Comparison of ENCODE assay signal across 26 cellular contexts in the genomic region with DNA sequence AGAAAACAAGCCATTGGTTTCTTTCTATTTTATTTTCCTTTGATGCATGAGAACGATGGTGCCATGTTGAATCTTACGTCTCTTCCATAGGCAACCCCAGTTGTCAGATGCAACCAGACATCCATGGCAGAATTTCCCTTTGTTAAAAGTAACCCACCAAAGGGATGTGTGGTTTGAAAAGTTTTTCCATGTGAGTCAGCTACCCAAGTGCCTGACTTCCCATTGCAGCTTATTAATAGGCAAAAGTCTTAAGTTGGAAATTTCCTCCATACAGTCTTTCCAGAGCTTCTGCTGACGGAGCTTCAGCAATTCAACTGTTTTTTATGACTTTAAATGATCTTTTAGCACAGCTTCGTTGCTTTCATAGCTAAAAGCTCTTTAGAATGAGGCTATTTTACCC.
A peak's percentile ranks its signal among the peaks of the same experiment; 100 is the strongest.
DNase-seq lines count a peak whose midpoint lies in the region; ATAC-seq and TF ChIP-seq lines count a peak whose summit lies in the region.
"Had no signal": no experiment of that assay in that cellular context is flagged by ENCODE, and none has a peak within 500 bp of the region (broad histone marks: within the 10 kb centered on the region; RNA-seq: fewer than 3 reads in every experiment).

No MANE protein-coding gene starts in this region.

- peak overlapping the region; percentile 22 for H3K4me3 ChIP-seq in SK-N-MC
- H3K4me3 ChIP-seq in fibroblast of mammary gland (ENCODE audit: control insufficient read depth, low read depth, low read length), result no peak overlapping the region
- H3K4me3 ChIP-seq: colonic mucosa, sigmoid colon, thoracic aorta had no signal

- no peak overlapping the region for H3K9ac ChIP-seq in SK-N-MC (ENCODE audit: insufficient read length)
- H3K9ac ChIP-seq: parathyroid adenoma had no signal

- no peaks in the 10 kb centered on the region for H3K36me3 ChIP-seq in SK-N-MC (ENCODE audit: insufficient read depth, low read length)
- H3K36me3 ChIP-seq: colonic mucosa, sigmoid colon, thoracic aorta had no signal

- no peaks in the 10 kb centered on the region for H3K9me3 ChIP-seq in SK-N-MC (ENCODE audit: low read depth, low read length)
- H3K9me3 ChIP-seq: colonic mucosa, sigmoid colon, thoracic aorta had no signal

- H3K27ac ChIP-seq in SK-N-MC, result peak overlapping the region; percentile 68
- H3K27ac ChIP-seq: colonic mucosa, parathyroid adenoma, sigmoid colon, thoracic aorta had no signal

- DNase-seq in Daoy (ENCODE audit: low read depth), result peak; percentile 2
- peak; percentile 26 for DNase-seq in SK-N-MC (ENCODE audit: low read depth, low spot score)
- peak; percentile 69 for DNase-seq in fibroblast of mammary gland (ENCODE audit: low read depth)
- DNase-seq in myocyte (ENCODE audit: low read depth), result peak; percentile 76
- no peak for DNase-seq in NCI-H345 treated with DMSO at 0.1 percent for 48 hours (lab: John Stamatoyannopoulos, UW; ENCODE audit: unreplicated experiment)
- DNase-seq in NCI-H524 (lab: John Stamatoyannopoulos, UW), result no peak
- DNase-seq: activated CD4-positive, alpha-beta memory T cell treated with anti-CD3 and anti-CD28 coated beads, Interleukin-2, amount 10 ng/mL, durations not matched to agents 7 days and 5 days; activated CD4-positive, CD25-positive, alpha-beta regulatory T cell; activated naive CD4-positive, alpha-beta T cell; activated T-cell treated with anti-CD3 and anti-CD28 coated beads, Interleukin-2, amount 50 U/mL, for 1 hour; aorta; CD8-positive, alpha-beta T cell; colonic mucosa; hypothalamus; islet precursor cell; natural killer cell; NCI-H1092; NCI-H2029 treated with DMSO at 0.1 percent for 48 hours; NK-92 treated with Interleukin-12 subunit alpha and Interleukin-12 subunit beta, amount 100 ng/mL, for 24 hours; sigmoid colon had no signal

- ATAC-seq in GM21723 (IDR thresholded peaks at IDR 0.05; ENCODE audit: unreplicated experiment), result no peak
- no peak for ATAC-seq in HG02763 (IDR thresholded peaks at IDR 0.05; ENCODE audit: unreplicated experiment)
- ATAC-seq: CD8-positive, alpha-beta T cell; natural killer cell; Panc1; stimulated activated memory B cell treated with anti-CD40 and anti-IgM and Interleukin-4, amounts not matched to agents 10 μg/mL and 1 μg/mL and 100 μg/mL, for 72 hours had no signal

- TF ChIP-seq CTCF in fibroblast of mammary gland (conservative IDR thresholded peaks at IDR 0.05; ENCODE audit: control insufficient read depth, insufficient read depth, low read depth, low read length), result no peak

Comparison
In these comparisons a context has a peak if more than half of its experiments do, and no peak if none do; other contexts are left out.
1. DNase-seq: peak in Daoy (single experiment), SK-N-MC (single experiment), fibroblast of mammary gland (single experiment) and myocyte (single experiment); none in NCI-H345 treated with DMSO at 0.1 percent for 48 hours (single experiment) and NCI-H524 (0 of 2).